23 cellular contexts compared by ENCODE assay signal in the genomic region with DNA sequence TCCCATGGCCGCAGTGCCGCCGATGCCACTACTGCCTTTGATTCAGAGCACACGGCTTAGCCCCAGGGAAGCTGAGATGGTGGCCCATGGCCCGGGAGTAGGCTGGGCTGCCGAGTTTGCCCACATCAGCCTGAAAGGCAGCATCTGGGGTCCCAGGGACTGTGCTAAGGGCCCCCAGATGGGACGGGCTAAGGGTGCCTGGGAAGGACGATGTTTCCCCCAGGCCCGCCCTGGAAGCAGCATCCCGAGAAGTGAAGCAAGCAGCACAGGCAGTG. TPM values are rescaled to one million over a fixed set of nuclear protein-coding genes. Genes with fewer than 3 reads are reported as not detected.
"Had no signal": no experiment of that assay in that cellular context is flagged by ENCODE, and none has a peak within 500 bp of the region (broad histone marks: within the 10 kb centered on the region; RNA-seq: fewer than 3 reads in every experiment).

No MANE protein-coding gene starts in this region.

- H3K4me3 ChIP-seq: MG63 had no signal

- H3K9me3 Mint-ChIP-seq: IgD-negative memory B cell had no signal

- H3K27me3 Mint-ChIP-seq: IgD-negative memory B cell had no signal

- H3K4me3 Mint-ChIP-seq: IgD-negative memory B cell had no signal

- DNase-seq: Karpas-422, KBM-7, MG63, NCI-H1092, NCI-H1105 treated with DMSO at 0.1 percent for 48 hours, NCI-H1417 treated with DMSO at 0.1 percent for 48 hours, NCI-H146, NCI-H1694 treated with DMSO at 0.1 percent for 48 hours, NCI-H1930, NCI-H2081, NCI-H2107, NCI-H226, NCI-H446, NCI-H510A, NCI-H524 treated with DMSO at 0.1 percent for 48 hours, NCI-H69, NCI-H774, PC-3, SHP77, T-helper 1 cell had no signal

- H3K27me3 ChIP-seq: MG63 had no signal

- H3K27ac Mint-ChIP-seq: IgD-negative memory B cell had no signal

- FAIRE-seq: HepG2 had no signal

- H3K9me3 ChIP-seq: MG63 had no signal

RNA-seq across cellular contexts. Expression of a gene that starts 52.0 kb away (rescaled TPM):
- total RNA-seq: HT1080, PC-3 had no signal
- polyA plus RNA-seq: IgD-negative memory B cell had no signal
